18 cellular contexts compared by ENCODE assay signal in genomic region chr7:138951953-138952352, GRCh38.
"Had no signal": no experiment of that assay in that cellular context is flagged by ENCODE, and none has a peak within 500 bp of the region (broad histone marks: within the 10 kb centered on the region; RNA-seq: fewer than 3 reads in every experiment).

No MANE protein-coding gene starts in this region.

- H3K36me3 ChIP-seq: left ventricle myocardium inferior, neutrophil, pancreas, tibial artery had no signal

- H3K27ac ChIP-seq: left ventricle myocardium inferior, neutrophil, pancreas, psoas muscle, tibial artery had no signal

- H3K4me1 ChIP-seq: left ventricle myocardium inferior, psoas muscle, tibial artery had no signal

- DNase-seq: activated CD4-positive, alpha-beta T cell treated with anti-CD3 and anti-CD28 coated beads for 1 hour; activated CD4-positive, alpha-beta T cell treated with anti-CD3 and anti-CD28 coated beads, Interleukin-2, amount 50 U/mL, for 1 hour; activated CD8-positive, alpha-beta T cell treated with anti-CD3 and anti-CD28 coated beads, Interleukin-2, amount 10 ng/mL, durations not matched to agents 7 days and 5 days; activated gamma-delta T cell treated with Interleukin-2 at 50 U/mL for 16 hours; central memory CD4-positive, alpha-beta T cell; dermis blood vessel endothelial cell; effector CD8-positive, alpha-beta T cell; foreskin melanocyte; head of caudate nucleus; hypothalamus; left ventricle myocardium inferior; pancreas; psoas muscle; right cardiac atrium; stimulated activated CD4-positive, alpha-beta T cell treated with anti-CD3 and anti-CD28 coated beads, Interleukin-12 subunit alpha, Interleukin-12 subunit beta, amount 100 ng/mL, for 4 hours; T-helper 1 cell; tibial artery had no signal

- H3K27me3 ChIP-seq: neutrophil, pancreas, tibial artery had no signal

- H3K4me3 ChIP-seq: left ventricle myocardium inferior, pancreas, psoas muscle, tibial artery had no signal

- H3K9me3 ChIP-seq: left ventricle myocardium inferior, neutrophil, pancreas, psoas muscle, tibial artery had no signal
